1 cellular context compared by ENCODE assay signal in genomic region chr15:56916825-56917477, GRCh38.
TF ChIP-seq lines count a peak whose summit lies in the region.

No MANE protein-coding gene starts in this region.

TF ChIP-seq in K562, 482 proteins besides CTCF, POLR2A, EP300 and RAD21 (continued from another document and continues in another):
- peak; percentile 44 for TF ChIP-seq MGA (IDR thresholded peaks at IDR 0.05)
- no peak for TF ChIP-seq MYBL2 (IDR thresholded peaks at IDR 0.05; ENCODE audit: low read depth)
- TF ChIP-seq MYBL2 (CRISPR knock-in tag; IDR thresholded peaks at IDR 0.05; ENCODE audit: borderline replicate concordance) = no peak
- no peak for TF ChIP-seq CHD4 (IDR thresholded peaks at IDR 0.05; ENCODE audit: insufficient read depth, insufficient replicate concordance, low read depth, low read length, poor library complexity, severe bottlenecking)
- TF ChIP-seq PCBP2 (IDR thresholded peaks at IDR 0.05; ENCODE audit: low read depth, low read length, poor library complexity, severe bottlenecking) = no peak
- TF ChIP-seq TOE1 (IDR thresholded peaks at IDR 0.05; ENCODE audit: borderline replicate concordance) = no peak
- TF ChIP-seq TOE1 (CRISPR knock-in tag; IDR thresholded peaks at IDR 0.05; ENCODE audit: borderline replicate concordance, low read depth) = no peak
- TF ChIP-seq ZHX1 (conservative IDR thresholded peaks at IDR 0.05; ENCODE audit: low read length) = no peak
- no peak for TF ChIP-seq XRCC5 (IDR thresholded peaks at IDR 0.05; ENCODE audit: low read depth, low read length)
- no peak for TF ChIP-seq UBTF (IDR thresholded peaks at IDR 0.05; ENCODE audit: borderline replicate concordance in 1 of 2, low read depth in 2 of 2, low read length in 2 of 2)
- no peak for TF ChIP-seq EZH2 (IDR thresholded peaks at IDR 0.05; ENCODE audit: borderline replicate concordance, low read depth, low read length)
- no peak for TF ChIP-seq ZNF445 (CRISPR knock-in tag; IDR thresholded peaks at IDR 0.05; ENCODE audit: low read depth)
- TF ChIP-seq USF2 (CRISPR knock-in tag; IDR thresholded peaks at IDR 0.05) = no peak
- TF ChIP-seq ZNF76 (CRISPR knock-in tag; IDR thresholded peaks at IDR 0.05; ENCODE audit: borderline replicate concordance) = no peak
- no peak for TF ChIP-seq HNRNPL (IDR thresholded peaks at IDR 0.05; ENCODE audit: low read depth, low read length)
- TF ChIP-seq ZNF586 (CRISPR knock-in tag; conservative IDR thresholded peaks at IDR 0.05) = no peak
- TF ChIP-seq JUNB (CRISPR knock-in tag; conservative IDR thresholded peaks at IDR 0.05) = no peak
- no peak for TF ChIP-seq ZBTB11 (CRISPR knock-in tag; IDR thresholded peaks at IDR 0.05)
- 0 out of 2 replicates have a peak, but pooled peaks have one; percentile 7 for TF ChIP-seq ZBTB33 (CRISPR knock-in tag; IDR thresholded peaks at IDR 0.05)
- no peak for TF ChIP-seq IRF1 (CRISPR knock-in tag; IDR thresholded peaks at IDR 0.05; ENCODE audit: borderline replicate concordance)
- TF ChIP-seq TAF1 (IDR thresholded peaks at IDR 0.05; ENCODE audit: control insufficient read depth, extremely low read depth, insufficient read depth, low read length, severe bottlenecking) = no peak
- no peak for TF ChIP-seq ZNF431 (CRISPR knock-in tag; IDR thresholded peaks at IDR 0.05)
- TF ChIP-seq POLR2H (tag; IDR thresholded peaks at IDR 0.05; ENCODE audit: low read depth) = no peak
- TF ChIP-seq RFX5 (IDR thresholded peaks at IDR 0.05; ENCODE audit: low read depth, low read length) = no peak
- TF ChIP-seq TBL1XR1 (IDR thresholded peaks at IDR 0.05; ENCODE audit: low read length in 2 of 2) = no peak
